Comparison of ENCODE assay signal across 9 cellular contexts in genomic region chr12:13097526-13097925, GRCh38. TPM values are rescaled to one million over a fixed set of nuclear protein-coding genes. Genes with fewer than 3 reads are reported as not detected.
A peak's percentile ranks its signal among the peaks of the same experiment; 100 is the strongest.
DNase-seq lines count a peak whose midpoint lies in the region; ATAC-seq and TF ChIP-seq lines count a peak whose summit lies in the region.
"Had no signal": no experiment of that assay in that cellular context is flagged by ENCODE, and none has a peak within 500 bp of the region (broad histone marks: within the 10 kb centered on the region; RNA-seq: fewer than 3 reads in every experiment).

No MANE protein-coding gene starts in this region.

- H3K36me3 ChIP-seq in liver (ENCODE audit: control insufficient read depth in 4 of 4, insufficient read depth in 3 of 4, low read depth in 1 of 4, low read length in 3 of 4) (no peaks in the 10 kb centered on the region), transverse colon (no peaks in the 10 kb centered on the region)

- no peak for TF ChIP-seq POLR2A in transverse colon (IDR thresholded peaks at IDR 0.05)

- WGBS in liver: 57% methylated on average over 6 of the region's 6 CpGs
- 0 to 36% methylated on average over 1 to 6 of the region's 6 CpGs for WGBS in transverse colon (ENCODE audit: low coverage in 1 of 2), 2 donors

- peaks cover 46% of the 10 kb centered on the region for H3K4me1 Mint-ChIP-seq in activated CD8-positive, alpha-beta memory T cell treated with anti-CD3 and anti-CD28 coated beads, Interleukin-2, amount 10 ng/mL, durations not matched to agents 7 days and 5 days
- H3K4me1 Mint-ChIP-seq in activated T-helper 2 cell treated with anti-CD3 and anti-CD28 coated beads, Interferon-gamma antibody, Interleukin-2, Interleukin-4, amounts not matched to agents 10 μg/mL and 5 μg/mL and 100 μg/mL, durations not matched to agents 14 hours and 24 hours and 36 hours (ENCODE audit: low read depth): peaks cover 37% of the 10 kb centered on the region

- H3K4me3 ChIP-seq in liver (ENCODE audit: low read depth in 1 of 3, low read length in 3 of 3) (no peak overlapping the region), transverse colon (peak overlapping the region in 3 of 4 donors; percentile 4 to 32 (median 7))

- ATAC-seq in activated CD8-positive, alpha-beta memory T cell treated with anti-CD3 and anti-CD28 coated beads, Interleukin-2, amount 10 ng/mL, durations not matched to agents 7 days and 5 days: no peak
- ATAC-seq in GM21576 (IDR thresholded peaks at IDR 0.05; ENCODE audit: unreplicated experiment): no peak
- no peak for ATAC-seq in HG02970 (IDR thresholded peaks at IDR 0.05; ENCODE audit: low FRiP score, unreplicated experiment)

- CTCF ChIA-PET in activated CD8-positive, alpha-beta memory T cell treated with anti-CD3 and anti-CD28 coated beads, Interleukin-2, amount 10 ng/mL, durations not matched to agents 7 days and 5 days (lab: Charles Lee): interaction anchor here (2.4 to 6.8 kb wide), 3 partner anchors 53 to 114 kb away, joined by 8 to 148 read pairs (median 40); partner anchors contain the start of gene FAM234B

- H3K27ac ChIP-seq in liver (ENCODE audit: low read depth in 1 of 2, low read length in 2 of 2) (peak overlapping the region; percentile 48 to 68), transverse colon (peak overlapping the region; percentile 83 to 94 (median 88))

- H3K27me3 Mint-ChIP-seq in activated CD8-positive, alpha-beta memory T cell treated with anti-CD3 and anti-CD28 coated beads, Interleukin-2, amount 10 ng/mL, durations not matched to agents 7 days and 5 days: peaks cover 12% of the 10 kb centered on the region
- H3K27me3 Mint-ChIP-seq in activated T-helper 2 cell treated with anti-CD3 and anti-CD28 coated beads, Interferon-gamma antibody, Interleukin-2, Interleukin-4, amounts not matched to agents 10 μg/mL and 5 μg/mL and 100 μg/mL, durations not matched to agents 14 hours and 24 hours and 36 hours (ENCODE audit: low read depth): peaks cover 8% of the 10 kb centered on the region

- H3K9me3 ChIP-seq in liver (ENCODE audit: control insufficient read depth in 4 of 4, low read length in 3 of 4) (no peaks in the 10 kb centered on the region), transverse colon (no peaks in the 10 kb centered on the region)

- in situ Hi-C loops in transverse colon (cut with MboI; ENCODE audit: low pct_ligation_motif_present in 1 of 4, low pct_unique_long_range_greater_than_20kb in 1 of 4, low sequenced_read_pairs in 3 of 4): loop anchor here in 3 of 4 donors (5.0 to 10.0 kb wide), 2 partner anchors 93 to 115 kb away; partner anchors contain the start of gene HEBP1 (in 1 of the 3)

- H3K9me3 Mint-ChIP-seq in activated CD8-positive, alpha-beta memory T cell treated with anti-CD3 and anti-CD28 coated beads, Interleukin-2, amount 10 ng/mL, durations not matched to agents 7 days and 5 days (ENCODE audit: low read depth): no peaks in the 10 kb centered on the region
- H3K9me3 Mint-ChIP-seq in activated T-helper 2 cell treated with anti-CD3 and anti-CD28 coated beads, Interferon-gamma antibody, Interleukin-2, Interleukin-4, amounts not matched to agents 10 μg/mL and 5 μg/mL and 100 μg/mL, durations not matched to agents 14 hours and 24 hours and 36 hours: no peaks in the 10 kb centered on the region

- no peak for TF ChIP-seq CTCF in liver (IDR thresholded peaks at IDR 0.05; ENCODE audit: low read depth, low read length, missing input control)
- TF ChIP-seq CTCF in transverse colon (IDR thresholded peaks at IDR 0.05): no peak

- peak overlapping the region in 1 of 2 donors; percentile 47 for H3K9ac ChIP-seq in liver (ENCODE audit: low read depth in 1 of 2, low read length in 2 of 2)

- peak overlapping the region; percentile 21 for H3K4me3 Mint-ChIP-seq in activated CD8-positive, alpha-beta memory T cell treated with anti-CD3 and anti-CD28 coated beads, Interleukin-2, amount 10 ng/mL, durations not matched to agents 7 days and 5 days
- H3K4me3 Mint-ChIP-seq in activated T-helper 2 cell treated with anti-CD3 and anti-CD28 coated beads, Interferon-gamma antibody, Interleukin-2, Interleukin-4, amounts not matched to agents 10 μg/mL and 5 μg/mL and 100 μg/mL, durations not matched to agents 14 hours and 24 hours and 36 hours (ENCODE audit: low read depth): peak overlapping the region; percentile 41

- H3K27me3 ChIP-seq in liver (ENCODE audit: control insufficient read depth in 4 of 4, insufficient read depth in 4 of 4, low read length in 3 of 4) (no peaks in the 10 kb centered on the region), transverse colon (no peaks in the 10 kb centered on the region)

- TF ChIP-seq EP300 in transverse colon (IDR thresholded peaks at IDR 0.05; ENCODE audit: low read depth): no peak

- H3K4me1 ChIP-seq in liver (ENCODE audit: control insufficient read depth in 4 of 4, insufficient read depth in 4 of 4, low read length in 3 of 4) (peaks cover 0 to 13% (median 5%) of the 10 kb centered on the region in 4 donors), transverse colon (peaks cover 10 to 50% (median 39%) of the 10 kb centered on the region in 4 donors)

- no peak for DNase-seq in activated CD8-positive, alpha-beta memory T cell treated with anti-CD3 and anti-CD28 coated beads, Interleukin-2, amount 10 ng/mL, durations not matched to agents 7 days and 5 days
- DNase-seq in activated CD8-positive, alpha-beta memory T cell treated with anti-CD3 and anti-CD28 coated beads, Interleukin-2, amount 50 U/mL, for 4 hours: no peak
- no peak for DNase-seq in activated T-helper 2 cell treated with anti-CD3 and anti-CD28 coated beads, Interferon-gamma antibody, Interleukin-2, Interleukin-4, amounts not matched to agents 10 μg/mL and 5 μg/mL and 100 μg/mL, durations not matched to agents 14 hours and 24 hours and 36 hours (ENCODE audit: low spot score)
- DNase-seq in transverse colon: no peak
- DNase-seq in activated CD4-positive, CD25-positive, alpha-beta regulatory T cell (lab: John Stamatoyannopoulos, UW): no peak

- H3K27ac Mint-ChIP-seq in activated CD8-positive, alpha-beta memory T cell treated with anti-CD3 and anti-CD28 coated beads, Interleukin-2, amount 10 ng/mL, durations not matched to agents 7 days and 5 days: no peak overlapping the region
- H3K27ac Mint-ChIP-seq in activated T-helper 2 cell treated with anti-CD3 and anti-CD28 coated beads, Interferon-gamma antibody, Interleukin-2, Interleukin-4, amounts not matched to agents 10 μg/mL and 5 μg/mL and 100 μg/mL, durations not matched to agents 14 hours and 24 hours and 36 hours: peak overlapping the region; percentile 40

- TF ChIP-seq RAD21 in liver (IDR thresholded peaks at IDR 0.05): no peak

- no peaks in the 10 kb centered on the region for H3K36me3 Mint-ChIP-seq in activated CD8-positive, alpha-beta memory T cell treated with anti-CD3 and anti-CD28 coated beads, Interleukin-2, amount 10 ng/mL, durations not matched to agents 7 days and 5 days
- H3K36me3 Mint-ChIP-seq in activated T-helper 2 cell treated with anti-CD3 and anti-CD28 coated beads, Interferon-gamma antibody, Interleukin-2, Interleukin-4, amounts not matched to agents 10 μg/mL and 5 μg/mL and 100 μg/mL, durations not matched to agents 14 hours and 24 hours and 36 hours (ENCODE audit: low read depth): no peaks in the 10 kb centered on the region

- intact Hi-C loops in activated T-helper 2 cell treated with anti-CD3 and anti-CD28 coated beads, Interferon-gamma antibody, Interleukin-2, Interleukin-4, amounts not matched to agents 10 μg/mL and 5 μg/mL and 100 μg/mL, durations not matched to agents 14 hours and 24 hours and 36 hours (cut with micrococcal nuclease): loop anchor here (10.0 kb wide), 1 partner anchor 53 kb away; the partner anchor contains the start of gene FAM234B
- intact Hi-C loops in transverse colon (cut with DNase I; ENCODE audit: low total_unique reads): no loop called here

TF ChIP-seq in liver, 16 proteins besides CTCF, POLR2A, EP300 and RAD21:
- TF ChIP-seq GABPA (IDR thresholded peaks at IDR 0.05 in 1 of 2, conservative IDR thresholded peaks at IDR 0.05 in 1 of 2): no peak
- peak; percentile 10 for TF ChIP-seq ATF3 (IDR thresholded peaks at IDR 0.05)

RNA-seq across cellular contexts. Expression of gene GSG1, which starts 5.9 kb away (rescaled TPM):
- total RNA-seq in activated CD8-positive, alpha-beta memory T cell treated with anti-CD3 and anti-CD28 coated beads, Interleukin-2, amount 10 ng/mL, durations not matched to agents 7 days and 5 days: not detected
- total RNA-seq in activated T-helper 2 cell treated with anti-CD3 and anti-CD28 coated beads, Interferon-gamma antibody, Interleukin-2, Interleukin-4, amounts not matched to agents 10 μg/mL and 5 μg/mL and 100 μg/mL, durations not matched to agents 14 hours and 24 hours and 36 hours: not detected in 2 replicates
- total RNA-seq in liver (not detected), transverse colon (not detected)
- polyA plus RNA-seq in liver: not detected
- total RNA-seq: NCI-H460 had no signal

RNA-seq across cellular contexts. Expression of gene FAM234B, which starts 53.3 kb away (rescaled TPM):
- total RNA-seq in activated CD8-positive, alpha-beta memory T cell treated with anti-CD3 and anti-CD28 coated beads, Interleukin-2, amount 10 ng/mL, durations not matched to agents 7 days and 5 days: 1 to 10 TPM; 4.7 to 5.0 TPM
- 5.7 and 6.8 TPM in 2 replicates for total RNA-seq in activated T-helper 2 cell treated with anti-CD3 and anti-CD28 coated beads, Interferon-gamma antibody, Interleukin-2, Interleukin-4, amounts not matched to agents 10 μg/mL and 5 μg/mL and 100 μg/mL, durations not matched to agents 14 hours and 24 hours and 36 hours
- total RNA-seq in liver (1 to 10 TPM; 4.4 to 8.0 TPM), transverse colon (1 to 10 TPM in 3 of 4 donors, under 1 TPM in 1; 0.60 to 2.6 (median 1.8) TPM)
- 1 to 10 TPM; 1.7 to 2.0 TPM for polyA plus RNA-seq in liver

Comparison
In these comparisons a context has a peak if more than half of its experiments do, and no peak if none do; other contexts are left out.
1. H3K4me3 ChIP-seq: peak in transverse colon (3 of 4); none in liver (0 of 3).